20 cellular contexts compared by ENCODE assay signal in genomic region chr12:119177056-119177325, GRCh38. TPM values are rescaled to one million over a fixed set of nuclear protein-coding genes. Genes with fewer than 3 reads are reported as not detected.
DNase-seq lines count a peak whose midpoint lies in the region; ATAC-seq and TF ChIP-seq lines count a peak whose summit lies in the region.
"Had no signal": no experiment of that assay in that cellular context is flagged by ENCODE, and none has a peak within 500 bp of the region (broad histone marks: within the 10 kb centered on the region; RNA-seq: fewer than 3 reads in every experiment).

No MANE protein-coding gene starts in this region.

- H3K9me3 Mint-ChIP-seq in Calu3 (ENCODE audit: low read depth, unreplicated experiment) (no peaks in the 10 kb centered on the region), chondrocyte (ENCODE audit: low read depth) (no peaks in the 10 kb centered on the region)
- H3K9me3 Mint-ChIP-seq: activated naive CD8-positive, alpha-beta T cell treated with anti-CD3 and anti-CD28 coated beads for 36 hours; activated T-helper 1 cell treated with anti-CD3 and anti-CD28 coated beads, Interleukin-12 subunit alpha, Interleukin-12 subunit beta, Interleukin-2, Interleukin-4 antibody, amounts not matched to agents 30 ng/mL and 10 ng/mL and 1 ng/mL, durations not matched to agents 14 hours and 24 hours and 36 hours; CD14-positive monocyte; dendritic cell treated with granulocyte-macrophage colony-stimulating factor and Interleukin-4, amounts not matched to agents 40 ng/mL and 50 ng/mL, for 4 days; nephron had no signal

- H3K36me3 ChIP-seq in muscle layer of colon (ENCODE audit: insufficient read depth, low read length) = no peaks in the 10 kb centered on the region
- no peaks in the 10 kb centered on the region for H3K36me3 ChIP-seq in stomach smooth muscle (ENCODE audit: control insufficient read depth in 2 of 2, insufficient read depth in 2 of 2, low read length in 2 of 2)

- no peaks in the 10 kb centered on the region for H3K9me3 ChIP-seq in muscle layer of colon (ENCODE audit: low read length)
- H3K9me3 ChIP-seq in stomach smooth muscle (ENCODE audit: control insufficient read depth in 2 of 2, low read length in 2 of 2) = no peaks in the 10 kb centered on the region

- H3K27ac ChIP-seq in muscle layer of colon (ENCODE audit: low read depth, low read length) = peak overlapping the region; percentile 65
- peak overlapping the region; percentile 99 for H3K27ac ChIP-seq in stomach smooth muscle (ENCODE audit: low read length)
- H3K27ac ChIP-seq: foreskin keratinocyte had no signal

- H3K27me3 Mint-ChIP-seq in Calu3 (ENCODE audit: unreplicated experiment) (peaks cover 12% of the 10 kb centered on the region), chondrocyte (ENCODE audit: low read depth) (peaks cover 5% of the 10 kb centered on the region)

- no peaks in the 10 kb centered on the region for H3K27me3 ChIP-seq in muscle layer of colon (ENCODE audit: control insufficient read depth in 1 of 2, insufficient read depth in 2 of 2, low read length in 2 of 2)
- no peaks in the 10 kb centered on the region for H3K27me3 ChIP-seq in stomach smooth muscle (ENCODE audit: control insufficient read depth in 1 of 2, insufficient read depth in 2 of 2, low read length in 2 of 2)
- H3K27me3 ChIP-seq: foreskin keratinocyte had no signal

- no peak overlapping the region for H3K4me3 ChIP-seq in muscle layer of colon (ENCODE audit: low read depth in 1 of 2, low read length in 2 of 2)
- peak overlapping the region in 1 of 2 donors; percentile 76 for H3K4me3 ChIP-seq in stomach smooth muscle (ENCODE audit: low read length in 2 of 2)
- H3K4me3 ChIP-seq: skin epidermis had no signal

- DNase-seq in Calu3 (no peak), chondrocyte (ENCODE audit: low spot score) (no peak), COLO829 (ENCODE audit: low spot score) (no peak)
- DNase-seq in effector CD8-positive, alpha-beta T cell (lab: John Stamatoyannopoulos, UW) = no peak
- DNase-seq in activated CD8-positive, alpha-beta memory T cell treated with anti-CD3 and anti-CD28 coated beads for 24 hours = no peak
- DNase-seq: activated CD4-positive, alpha-beta T cell treated with anti-CD3 and anti-CD28 coated beads for 1 hour; NCI-H1417 treated with DMSO at 0.1 percent for 48 hours; NCI-H524; stimulated activated CD4-positive, alpha-beta T cell treated with anti-CD3 and anti-CD28 coated beads, Interleukin-4, amount 100 ng/mL, for 1 hour had no signal

- H3K4me1 ChIP-seq in muscle layer of colon (ENCODE audit: insufficient read depth, low read length) (peaks cover 19% of the 10 kb centered on the region), stomach smooth muscle (ENCODE audit: control insufficient read depth, insufficient read depth, low read length) (peaks cover 17% of the 10 kb centered on the region)

- peaks cover 10% of the 10 kb centered on the region for H3K36me3 Mint-ChIP-seq in Calu3 (ENCODE audit: insufficient read depth, unreplicated experiment)
- H3K36me3 Mint-ChIP-seq in chondrocyte (ENCODE audit: low read depth) = peaks cover 1% of the 10 kb centered on the region
- H3K36me3 Mint-ChIP-seq: activated naive CD8-positive, alpha-beta T cell treated with anti-CD3 and anti-CD28 coated beads for 36 hours; brain; CD14-positive monocyte had no signal

- H3K4me3 Mint-ChIP-seq in Calu3 (ENCODE audit: low read depth, unreplicated experiment) (peak overlapping the region; percentile 69), chondrocyte (ENCODE audit: unreplicated experiment) (peak overlapping the region; percentile 58)
- H3K4me3 Mint-ChIP-seq: activated naive CD8-positive, alpha-beta T cell treated with anti-CD3 and anti-CD28 coated beads for 36 hours; activated T-helper 1 cell treated with anti-CD3 and anti-CD28 coated beads, Interleukin-12 subunit alpha, Interleukin-12 subunit beta, Interleukin-2, Interleukin-4 antibody, amounts not matched to agents 30 ng/mL and 10 ng/mL and 1 ng/mL, durations not matched to agents 14 hours and 24 hours and 36 hours; CD14-positive monocyte; dendritic cell treated with granulocyte-macrophage colony-stimulating factor and Interleukin-4, amounts not matched to agents 40 ng/mL and 50 ng/mL, for 4 days had no signal

- H3K27ac Mint-ChIP-seq in Calu3 (ENCODE audit: unreplicated experiment) (no peak overlapping the region), chondrocyte (ENCODE audit: unreplicated experiment) (peak overlapping the region; percentile 98)
- H3K27ac Mint-ChIP-seq: activated naive CD8-positive, alpha-beta T cell treated with anti-CD3 and anti-CD28 coated beads for 36 hours; activated T-helper 1 cell treated with anti-CD3 and anti-CD28 coated beads, Interleukin-12 subunit alpha, Interleukin-12 subunit beta, Interleukin-2, Interleukin-4 antibody, amounts not matched to agents 30 ng/mL and 10 ng/mL and 1 ng/mL, durations not matched to agents 14 hours and 24 hours and 36 hours; dendritic cell treated with granulocyte-macrophage colony-stimulating factor and Interleukin-4, amounts not matched to agents 40 ng/mL and 50 ng/mL, for 4 days had no signal

- BruUV-seq in Calu3 (replicated peaks; lab: Mats Ljungman, UMichigan) = no TSS peak

- H3K9ac ChIP-seq in muscle layer of colon (ENCODE audit: low read length) (peak overlapping the region; percentile 81), stomach smooth muscle (ENCODE audit: low read length in 2 of 2) (peak overlapping the region; percentile 92 to 97)

- intact Hi-C loops in Calu3 (cut with micrococcal nuclease; ENCODE audit: unreplicated experiment) = no loop called here

- CTCF ChIA-PET in Calu3 (lab: Charles Lee) = interaction anchor here (1.0 kb wide), 1 partner anchor 49 kb away, joined by 4 read pairs; no protein-coding TSS in a partner anchor

- H3K4me1 Mint-ChIP-seq in Calu3 (ENCODE audit: low read depth, unreplicated experiment) (peaks cover 46% of the 10 kb centered on the region), chondrocyte (ENCODE audit: low read depth) (peaks cover 53% of the 10 kb centered on the region)
- H3K4me1 Mint-ChIP-seq: activated naive CD8-positive, alpha-beta T cell treated with anti-CD3 and anti-CD28 coated beads for 36 hours; CD14-positive monocyte had no signal

- no peak for ATAC-seq in HG02884 (IDR thresholded peaks at IDR 0.05; ENCODE audit: unreplicated experiment)

- TF ChIP-seq CTCF in Calu3 (IDR thresholded peaks at IDR 0.05; ENCODE audit: unreplicated experiment) (no peak), chondrocyte (IDR thresholded peaks at IDR 0.05) (no peak)

RNA-seq across cellular contexts. Expression of gene HSPB8, which starts 1.7 kb away (rescaled TPM):
- 2.0 and 2.6 TPM in 2 replicates for total RNA-seq in Calu3 (2022)
- 14.2 to 31.3 TPM (median 29.4 TPM) in 3 replicates for total RNA-seq in chondrocyte
- total RNA-seq: activated naive CD8-positive, alpha-beta T cell treated with anti-CD3 and anti-CD28 coated beads for 36 hours; activated T-helper 1 cell treated with anti-CD3 and anti-CD28 coated beads, Interleukin-12 subunit alpha, Interleukin-12 subunit beta, Interleukin-2, Interleukin-4 antibody, amounts not matched to agents 30 ng/mL and 10 ng/mL and 1 ng/mL, durations not matched to agents 14 hours and 24 hours and 36 hours had no signal
